In the genomic region with DNA sequence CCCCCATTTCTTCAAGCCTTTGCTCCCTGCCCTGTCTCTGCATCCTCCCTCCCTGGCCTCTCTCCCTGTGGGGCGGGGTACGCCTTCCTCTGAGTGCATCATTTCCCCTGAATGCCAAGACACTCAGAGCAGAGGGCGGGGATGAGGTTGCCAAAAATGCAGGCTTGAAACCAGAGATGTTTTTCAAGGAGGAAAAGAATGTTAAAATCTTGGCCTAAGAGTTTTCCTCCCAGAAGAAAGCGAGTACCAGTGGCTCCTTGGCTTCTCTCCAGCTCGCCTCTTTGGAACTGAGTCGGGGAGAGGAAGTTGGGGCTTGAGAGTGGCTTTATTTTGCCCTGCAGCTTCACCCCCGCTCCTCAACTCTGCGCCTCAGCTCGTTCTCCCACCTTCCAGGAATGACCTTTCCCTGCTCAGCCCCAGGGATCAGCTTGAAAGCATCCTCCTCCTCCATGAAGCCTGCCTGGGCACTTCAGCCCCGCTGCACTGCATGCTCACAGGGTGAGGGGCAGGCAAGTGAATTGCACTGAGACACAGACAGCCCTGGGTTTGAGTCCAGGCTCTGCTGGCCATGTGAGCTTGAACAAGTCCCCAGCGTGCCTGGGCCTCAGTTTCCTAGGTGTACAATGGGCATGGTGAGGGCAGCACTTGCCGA, we compare ENCODE assay signal across 10 cellular contexts. TPM values are rescaled to one million over a fixed set of nuclear protein-coding genes. Genes with fewer than 3 reads are reported as not detected.
DNase-seq lines count a peak whose midpoint lies in the region; ATAC-seq and TF ChIP-seq lines count a peak whose summit lies in the region.
"Had no signal": no experiment of that assay in that cellular context is flagged by ENCODE, and none has a peak within 500 bp of the region (broad histone marks: within the 10 kb centered on the region; RNA-seq: fewer than 3 reads in every experiment).

No MANE protein-coding gene starts in this region.

- ATAC-seq in left colon (no peak), HG03139 (IDR thresholded peaks at IDR 0.05; ENCODE audit: unreplicated experiment) (no peak)

- H3K27me3 Mint-ChIP-seq in activated naive CD4-positive, alpha-beta T cell treated with anti-CD3 and anti-CD28 coated beads for 36 hours (ENCODE audit: low read depth), result no peaks in the 10 kb centered on the region

- DNase-seq in activated naive CD4-positive, alpha-beta T cell treated with anti-CD3 and anti-CD28 coated beads for 36 hours, result peak; percentile 14
- DNase-seq in activated naive CD4-positive, alpha-beta T cell treated with anti-CD3 and anti-CD28 coated beads, Interleukin-2, amount 50 U/mL, for 16 hours, result no peak
- DNase-seq in astrocyte of the cerebellum (ENCODE audit: low read depth) (peak; percentile 89), left colon (peak; percentile 34 to 36), uterus (peak; percentile 77 to 81), kidney tubule cell (ENCODE audit: low spot score) (no peak), NCI-H146 treated with DMSO at 0.1 percent for 48 hours (lab: John Stamatoyannopoulos, UW; ENCODE audit: unreplicated experiment) (no peak)
- DNase-seq: CD4-positive, CD25-positive, alpha-beta regulatory T cell; T-helper 2 cell had no signal

- intact Hi-C loops in activated naive CD4-positive, alpha-beta T cell treated with anti-CD3 and anti-CD28 coated beads for 36 hours (cut with micrococcal nuclease), result no loop called here
- intact Hi-C loops in left colon (cut with DNase I, micrococcal nuclease), result no loop called here
- intact Hi-C loops in uterus (cut with DNase I; ENCODE audit: low total_unique reads), result no loop called here

- H3K4me3 ChIP-seq in astrocyte of the cerebellum (ENCODE audit: low read depth, low read length), result no peak overlapping the region
- no peak overlapping the region for H3K4me3 ChIP-seq in uterus

- peaks cover 0 to 7% of the 10 kb centered on the region in 2 donors for H3K4me1 ChIP-seq in uterus

- TF ChIP-seq POLR2A in uterus (IDR thresholded peaks at IDR 0.05), result no peak

- no peak for TF ChIP-seq CTCF in astrocyte of the cerebellum (IDR thresholded peaks at IDR 0.05; ENCODE audit: low read depth, low read length, missing control alignments)
- TF ChIP-seq CTCF in uterus (IDR thresholded peaks at IDR 0.05), result no peak

- H3K9me3 Mint-ChIP-seq in activated naive CD4-positive, alpha-beta T cell treated with anti-CD3 and anti-CD28 coated beads for 36 hours, result peaks cover 2% of the 10 kb centered on the region

- H3K9me3 ChIP-seq in uterus, result no peaks in the 10 kb centered on the region

- H3K27ac ChIP-seq in uterus, result peak overlapping the region in 1 of 2 donors; percentile 58

- H3K27ac Mint-ChIP-seq in activated naive CD4-positive, alpha-beta T cell treated with anti-CD3 and anti-CD28 coated beads for 36 hours, result no peak overlapping the region

- no peaks in the 10 kb centered on the region for H3K36me3 Mint-ChIP-seq in activated naive CD4-positive, alpha-beta T cell treated with anti-CD3 and anti-CD28 coated beads for 36 hours (ENCODE audit: low read depth)
- H3K36me3 Mint-ChIP-seq: CD4-positive, CD25-positive, alpha-beta regulatory T cell had no signal

- no peaks in the 10 kb centered on the region for H3K36me3 ChIP-seq in uterus

- H3K4me1 Mint-ChIP-seq in activated naive CD4-positive, alpha-beta T cell treated with anti-CD3 and anti-CD28 coated beads for 36 hours (ENCODE audit: low read depth), result no peaks in the 10 kb centered on the region

- in situ Hi-C loops in astrocyte of the cerebellum (cut with HindIII; ENCODE audit: low sequenced_read_pairs), result no loop called here

- H3K4me3 Mint-ChIP-seq in activated naive CD4-positive, alpha-beta T cell treated with anti-CD3 and anti-CD28 coated beads for 36 hours, result no peak overlapping the region
- H3K4me3 Mint-ChIP-seq: CD4-positive, CD25-positive, alpha-beta regulatory T cell had no signal

- CTCF ChIA-PET in activated naive CD4-positive, alpha-beta T cell treated with anti-CD3 and anti-CD28 coated beads for 36 hours (lab: Charles Lee), result interaction anchor here (1.1 kb wide), 1 partner anchor 33 kb away, joined by 4 read pairs; no protein-coding TSS in a partner anchor

- H3K27me3 ChIP-seq in uterus, result no peaks in the 10 kb centered on the region

RNA-seq across cellular contexts. Expression of gene SORCS2, which starts 57.5 kb away (rescaled TPM):
- under 1 TPM; 0.07 to 0.15 TPM for total RNA-seq in activated naive CD4-positive, alpha-beta T cell treated with anti-CD3 and anti-CD28 coated beads for 36 hours
- under 1 TPM; 0.21 to 0.92 TPM for total RNA-seq in left colon
- total RNA-seq in uterus, result 10 to 100 TPM in 1 of 4 donors, 1 to 10 TPM in 1, under 1 TPM in 2; 0.26 to 17.1 (median 2.9) TPM
- total RNA-seq: CD4-positive, CD25-positive, alpha-beta regulatory T cell had no signal

Comparison
In these comparisons a context has a peak if more than half of its experiments do, and no peak if none do; other contexts are left out.
1. DNase-seq: peak in activated naive CD4-positive, alpha-beta T cell treated with anti-CD3 and anti-CD28 coated beads for 36 hours (single experiment), astrocyte of the cerebellum (single experiment), left colon (2 of 2) and uterus (2 of 2); none in activated naive CD4-positive, alpha-beta T cell treated with anti-CD3 and anti-CD28 coated beads, Interleukin-2, amount 50 U/mL, for 16 hours (single experiment), kidney tubule cell (single experiment) and NCI-H146 treated with DMSO at 0.1 percent for 48 hours (single experiment).